29 cellular contexts compared by ENCODE assay signal in genomic region chr21:19935459-19935858, GRCh38.
"Had no signal": no experiment of that assay in that cellular context is flagged by ENCODE, and none has a peak within 500 bp of the region (broad histone marks: within the 10 kb centered on the region; RNA-seq: fewer than 3 reads in every experiment).

No MANE protein-coding gene starts in this region.

- H3K9me3 Mint-ChIP-seq: nephron, neural progenitor cell had no signal

- H3K4me1 Mint-ChIP-seq: nephron; neural progenitor cell; stimulated activated effector memory CD8-positive, alpha-beta T cell treated with anti-CD3 and anti-CD28 coated beads, Interleukin-12 subunit alpha, Interleukin-12 subunit beta, amount 100 ng/mL, for 72 hours; stimulated activated naive B cell treated with anti-CD40 and anti-IgM and Interleukin-4, amounts not matched to agents 10 μg/mL and 1 μg/mL and 100 μg/mL, for 72 hours had no signal

- H3K4me3 Mint-ChIP-seq: naive thymus-derived CD4-positive, alpha-beta T cell; nephron; neural progenitor cell; stimulated activated effector memory CD8-positive, alpha-beta T cell treated with anti-CD3 and anti-CD28 coated beads, Interleukin-12 subunit alpha, Interleukin-12 subunit beta, amount 100 ng/mL, for 72 hours; stimulated activated naive B cell treated with anti-CD40 and anti-IgM and Interleukin-4, amounts not matched to agents 10 μg/mL and 1 μg/mL and 100 μg/mL, for 72 hours; stimulated activated naive CD8-positive, alpha-beta T cell treated with anti-CD3 and anti-CD28 coated beads, Interleukin-15, Interleukin-2, amounts not matched to agents 100 ng/mL and 50 ng/mL, for 24 hours had no signal

- H3K36me3 Mint-ChIP-seq: naive thymus-derived CD4-positive, alpha-beta T cell; neural progenitor cell; stimulated activated effector memory CD8-positive, alpha-beta T cell treated with anti-CD3 and anti-CD28 coated beads, Interleukin-12 subunit alpha, Interleukin-12 subunit beta, amount 100 ng/mL, for 72 hours; stimulated activated naive B cell treated with anti-CD40 and anti-IgM and Interleukin-4, amounts not matched to agents 10 μg/mL and 1 μg/mL and 100 μg/mL, for 72 hours had no signal

- H3K27me3 ChIP-seq: neural progenitor cell, ovary, right lobe of liver, sigmoid colon, stomach, thyroid gland, tibial nerve, upper lobe of left lung, vagina had no signal

- H3K79me2 ChIP-seq: parathyroid adenoma had no signal

- ATAC-seq: naive thymus-derived CD4-positive, alpha-beta T cell; psoas muscle; right cardiac atrium; right lobe of liver; stimulated activated effector memory CD8-positive, alpha-beta T cell treated with anti-CD3 and anti-CD28 coated beads, Interleukin-12 subunit alpha, Interleukin-12 subunit beta, amount 100 ng/mL, for 72 hours; stimulated activated naive B cell treated with anti-CD40 and anti-IgM and Interleukin-4, amounts not matched to agents 10 μg/mL and 1 μg/mL and 100 μg/mL, for 72 hours had no signal

- H3K27ac ChIP-seq: neural progenitor cell, ovary, parathyroid adenoma, psoas muscle, right lobe of liver, sigmoid colon, stomach, thoracic aorta, thyroid gland, tibial nerve, upper lobe of left lung, vagina had no signal

- FAIRE-seq: small intestine, urothelium cell line had no signal

- H3K9ac ChIP-seq: neural progenitor cell, parathyroid adenoma had no signal

- H3K4me3 ChIP-seq: neural progenitor cell, ovary, psoas muscle, right lobe of liver, sigmoid colon, stomach, thoracic aorta, thyroid gland, tibial nerve, upper lobe of left lung, vagina had no signal

- DNase-seq: naive thymus-derived CD4-positive, alpha-beta T cell; occipital lobe; ovary; posterior cingulate gyrus; psoas muscle; right cardiac atrium; right lobe of liver; sigmoid colon; small intestine; stimulated activated CD4-positive, alpha-beta T cell treated with anti-CD3 and anti-CD28 coated beads, Interleukin-15, amount 100 ng/mL, for 24 hours; stimulated activated CD4-positive, alpha-beta T cell treated with anti-CD3 and anti-CD28 coated beads, Interleukin-2, amount 100 ng/mL, for 24 hours; stimulated activated CD4-positive, alpha-beta T cell treated with anti-CD3 and anti-CD28 coated beads, Interleukin-2, amount 100 ng/mL, for 48 hours; stimulated activated CD4-positive, alpha-beta T cell treated with anti-CD3 and anti-CD28 coated beads, Interleukin-4, amount 100 ng/mL, for 24 hours; stimulated activated naive B cell treated with anti-CD40 and anti-IgM and Interleukin-4, amounts not matched to agents 10 μg/mL and 1 μg/mL and 100 μg/mL, for 72 hours; stimulated activated naive CD4-positive, alpha-beta T cell treated with Interleukin-2 at 50 U/mL for 16 hours; stomach; thyroid gland; trophoblast cell; upper lobe of left lung had no signal

- H2AFZ ChIP-seq: neural progenitor cell, parathyroid adenoma had no signal

- H3K36me3 ChIP-seq: ovary, right lobe of liver, sigmoid colon, stomach, thoracic aorta, thyroid gland, tibial nerve, upper lobe of left lung, vagina had no signal

- H3K4me2 ChIP-seq: neural progenitor cell had no signal

- H3K9me3 ChIP-seq: ovary, psoas muscle, right lobe of liver, sigmoid colon, stomach, thoracic aorta, thyroid gland, tibial nerve, upper lobe of left lung, vagina had no signal

- H3K27me3 Mint-ChIP-seq: naive thymus-derived CD4-positive, alpha-beta T cell; progenitor cell of endocrine pancreas; stimulated activated naive B cell treated with anti-CD40 and anti-IgM and Interleukin-4, amounts not matched to agents 10 μg/mL and 1 μg/mL and 100 μg/mL, for 72 hours; stimulated activated naive CD8-positive, alpha-beta T cell treated with anti-CD3 and anti-CD28 coated beads, Interleukin-15, Interleukin-2, amounts not matched to agents 100 ng/mL and 50 ng/mL, for 24 hours had no signal

- H3K27ac Mint-ChIP-seq: naive thymus-derived CD4-positive, alpha-beta T cell; nephron; neural progenitor cell; progenitor cell of endocrine pancreas; stimulated activated effector memory CD8-positive, alpha-beta T cell treated with anti-CD3 and anti-CD28 coated beads, Interleukin-12 subunit alpha, Interleukin-12 subunit beta, amount 100 ng/mL, for 72 hours; stimulated activated naive B cell treated with anti-CD40 and anti-IgM and Interleukin-4, amounts not matched to agents 10 μg/mL and 1 μg/mL and 100 μg/mL, for 72 hours; stimulated activated naive CD8-positive, alpha-beta T cell treated with anti-CD3 and anti-CD28 coated beads, Interleukin-15, Interleukin-2, amounts not matched to agents 100 ng/mL and 50 ng/mL, for 24 hours had no signal

- H3K4me1 ChIP-seq: neural progenitor cell, parathyroid adenoma, psoas muscle, right lobe of liver, sigmoid colon, stomach, thyroid gland, tibial nerve, upper lobe of left lung, vagina had no signal
